ENCODE assay signal across 18 cellular contexts in the genomic region with DNA sequence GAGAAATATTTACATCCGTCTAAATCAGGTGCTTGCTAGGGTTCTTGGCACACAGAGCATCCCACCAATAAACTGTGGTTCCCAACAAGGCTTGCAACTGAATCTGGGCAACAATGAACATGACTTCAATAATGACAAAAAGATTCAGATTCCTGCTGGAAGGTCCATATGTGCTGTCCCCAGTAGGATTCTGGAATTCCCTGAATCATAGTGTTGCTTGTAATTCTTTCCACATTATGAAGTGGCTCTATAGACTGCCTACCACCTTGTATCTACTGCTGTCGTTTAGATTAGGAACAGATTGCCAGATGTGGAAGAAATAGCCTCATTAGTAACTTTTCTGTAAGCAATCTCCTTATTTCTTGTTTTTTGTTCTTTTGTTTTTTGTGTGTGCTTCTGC.
"Had no signal": no experiment of that assay in that cellular context is flagged by ENCODE, and none has a peak within 500 bp of the region (broad histone marks: within the 10 kb centered on the region; RNA-seq: fewer than 3 reads in every experiment).

No MANE protein-coding gene starts in this region.

- H3K9me3 ChIP-seq: left ventricle myocardium inferior, pancreas, psoas muscle, right atrium auricular region, right lobe of liver, suprapubic skin, thoracic aorta, tibial artery, upper lobe of right lung had no signal

- H3K27me3 ChIP-seq: pancreas, right atrium auricular region, right lobe of liver, suprapubic skin, tibial artery, upper lobe of right lung had no signal

- DNase-seq: islet precursor cell; left ventricle myocardium inferior; naive thymus-derived CD8-positive, alpha-beta T cell; nucleus accumbens; pancreas; psoas muscle; right lobe of liver; stimulated activated CD4-positive, alpha-beta T cell treated with anti-CD3 and anti-CD28 coated beads, Interleukin-12 subunit alpha, Interleukin-12 subunit beta, amount 100 ng/mL, for 4 hours; stimulated activated CD4-positive, alpha-beta T cell treated with anti-CD3 and anti-CD28 coated beads, Interleukin-15, amount 100 ng/mL, for 24 hours; stimulated activated CD4-positive, alpha-beta T cell treated with anti-CD3 and anti-CD28 coated beads, Interleukin-4, amount 100 ng/mL, for 24 hours; stimulated activated naive CD4-positive, alpha-beta T cell; tibial artery; trophoblast cell; upper lobe of right lung had no signal

- H3K27ac ChIP-seq: left ventricle myocardium inferior, pancreas, psoas muscle, right atrium auricular region, right lobe of liver, suprapubic skin, thoracic aorta, tibial artery, upper lobe of right lung had no signal

- H3K4me1 ChIP-seq: pancreas, psoas muscle, right atrium auricular region, right lobe of liver, suprapubic skin, upper lobe of right lung had no signal

- H3K4me3 ChIP-seq: left ventricle myocardium inferior, lung, pancreas, psoas muscle, right atrium auricular region, right lobe of liver, suprapubic skin, thoracic aorta, tibial artery, upper lobe of right lung had no signal

- H3K36me3 ChIP-seq: left ventricle myocardium inferior, pancreas, right atrium auricular region, right lobe of liver, suprapubic skin, thoracic aorta, tibial artery, upper lobe of right lung had no signal
